ENCODE assay signal across 1 cellular context in the genomic region with DNA sequence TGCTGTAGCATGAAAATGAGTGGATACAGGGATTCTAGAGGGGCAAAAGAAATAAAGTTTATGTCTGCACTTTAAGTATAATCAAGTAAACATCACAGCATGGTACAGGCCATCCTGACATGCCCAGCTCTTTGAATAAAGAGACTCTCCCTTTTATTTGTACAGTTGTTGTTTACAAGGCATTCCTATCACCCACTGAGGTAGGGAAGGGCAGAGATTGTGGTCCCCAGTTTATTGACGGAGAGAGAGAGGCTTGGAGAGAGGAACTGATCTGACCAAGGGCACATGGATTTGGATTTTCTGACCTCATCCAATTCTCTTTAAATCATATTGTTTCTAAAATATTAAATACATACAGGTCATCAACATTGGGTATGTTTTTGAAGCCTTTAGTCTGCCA.
TF ChIP-seq lines count a peak whose summit lies in the region.

No MANE protein-coding gene starts in this region.

TF ChIP-seq in H1, 55 proteins besides CTCF, POLR2A, EP300 and RAD21 (continued from another document):
- TF ChIP-seq CBX5 (IDR thresholded peaks at IDR 0.05; ENCODE audit: low read depth, low read length), result no peak
- no peak for TF ChIP-seq TBP (IDR thresholded peaks at IDR 0.05; ENCODE audit: low read depth, low read length)
- no peak for TF ChIP-seq RNF2 (IDR thresholded peaks at IDR 0.05; ENCODE audit: borderline replicate concordance, low read depth, low read length, missing control alignments, poor library complexity, severe bottlenecking)
- TF ChIP-seq KDM4A (IDR thresholded peaks at IDR 0.05; ENCODE audit: low read depth, low read length, severe bottlenecking), result no peak
- no peak for TF ChIP-seq RXRA (IDR thresholded peaks at IDR 0.05; ENCODE audit: insufficient read depth, low read depth, low read length)
- TF ChIP-seq SP4 (IDR thresholded peaks at IDR 0.05; ENCODE audit: low read length), result no peak
TF ChIP-seq in H1: peak in this region for 0.
